ENCODE assay signal across 8 cellular contexts in genomic region chr1:50879137-50879536, GRCh38.
"Had no signal": no experiment of that assay in that cellular context is flagged by ENCODE, and none has a peak within 500 bp of the region (broad histone marks: within the 10 kb centered on the region; RNA-seq: fewer than 3 reads in every experiment).

No MANE protein-coding gene starts in this region.

- DNase-seq: GOT3, H7, HFFc6, KG1 had no signal

- H3K27me3 Mint-ChIP-seq: IgD-negative memory B cell had no signal

- H3K4me3 Mint-ChIP-seq: HFFc6, IgD-negative memory B cell had no signal

- H3K9me3 Mint-ChIP-seq: HFFc6, IgD-negative memory B cell had no signal

- H3K9me3 ChIP-seq: HAP-1 had no signal

- FAIRE-seq: HepG2 had no signal

- H3K27ac Mint-ChIP-seq: HFFc6, IgD-negative memory B cell had no signal

- ATAC-seq: HCT116, HepG2 had no signal

- H3K36me3 Mint-ChIP-seq: IgD-negative memory B cell had no signal

- H3K36me3 ChIP-seq: HAP-1 had no signal

- H3K4me3 ChIP-seq: HAP-1 had no signal
